In the genomic region with DNA sequence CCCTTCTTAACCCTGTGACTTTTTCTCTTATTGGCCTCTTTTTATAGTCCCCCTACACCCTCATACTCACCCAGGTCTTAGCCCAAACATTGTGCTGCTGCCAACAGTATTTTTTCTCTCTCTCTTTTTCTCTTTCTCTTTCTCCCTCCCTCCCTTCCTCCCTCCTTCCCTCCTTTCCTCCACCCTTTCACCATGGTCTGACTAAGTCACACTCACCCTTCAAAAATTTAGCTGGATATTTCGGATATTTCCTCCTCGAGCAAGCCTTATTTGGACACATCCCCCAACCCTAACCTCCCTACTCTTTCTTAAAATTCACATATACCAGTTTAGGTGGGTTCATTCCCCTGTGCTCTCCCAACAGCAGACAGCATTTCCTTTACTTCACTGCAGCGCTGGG, we compare ENCODE assay signal across 16 cellular contexts.
A peak's percentile ranks its signal among the peaks of the same experiment; 100 is the strongest.
DNase-seq lines count a peak whose midpoint lies in the region; ATAC-seq and TF ChIP-seq lines count a peak whose summit lies in the region.
"Had no signal": no experiment of that assay in that cellular context is flagged by ENCODE, and none has a peak within 500 bp of the region (broad histone marks: within the 10 kb centered on the region; RNA-seq: fewer than 3 reads in every experiment).

No MANE protein-coding gene starts in this region.

- DNase-seq in EH (ENCODE audit: low read depth) (peak; percentile 92), RWPE2 (ENCODE audit: low spot score) (no peak), fibroblast of lung (ENCODE audit: low read depth in 2 of 2) (peak; percentile 81 to 83), SIG-M5 (lab: John Stamatoyannopoulos, UW) (no peak), dermis blood vessel endothelial cell (no peak)
- DNase-seq in central memory CD4-positive, alpha-beta T cell, result no peak
- DNase-seq: KBM-7, midbrain, NCI-H187 treated with DMSO at 0.1 percent for 48 hours, NCI-H524 treated with DMSO at 0.1 percent for 48 hours, pancreas, T-helper 1 cell had no signal

- H3K27me3 ChIP-seq in RWPE2 (ENCODE audit: insufficient read depth, poor library complexity, severe bottlenecking), result no peaks in the 10 kb centered on the region
- no peaks in the 10 kb centered on the region for H3K27me3 ChIP-seq in fibroblast of lung (ENCODE audit: control insufficient read depth, insufficient read depth, low read length)
- no peaks in the 10 kb centered on the region for H3K27me3 ChIP-seq in parathyroid adenoma (ENCODE audit: control insufficient read depth, insufficient read depth, low read length)
- H3K27me3 ChIP-seq: BLaER1 treated with 17β-estradiol and CSF1 and Interleukin-3, amounts not matched to agents 10 nM and 100 nM; gastroesophageal sphincter; pancreas had no signal

- H3K79me2 ChIP-seq in fibroblast of lung (ENCODE audit: control insufficient read depth, insufficient read depth, low read length) (no peaks in the 10 kb centered on the region), parathyroid adenoma (no peaks in the 10 kb centered on the region)

- H3K4me2 ChIP-seq in fibroblast of lung (ENCODE audit: extremely low read depth, insufficient read depth, low read length) (peak overlapping the region; percentile 60), parathyroid adenoma (ENCODE audit: low read length) (no peak overlapping the region)
- H3K4me2 ChIP-seq: BLaER1 treated with 17β-estradiol and CSF1 and Interleukin-3, amounts not matched to agents 10 nM and 100 nM had no signal

- H3K9ac ChIP-seq in fibroblast of lung (ENCODE audit: insufficient read depth, low read length), result peak overlapping the region; percentile 17
- H3K9ac ChIP-seq in parathyroid adenoma, result no peak overlapping the region
- H3K9ac ChIP-seq: BLaER1 treated with 17β-estradiol and CSF1 and Interleukin-3, amounts not matched to agents 10 nM and 100 nM had no signal

- H2AFZ ChIP-seq in fibroblast of lung (ENCODE audit: low read length) (no peak overlapping the region), parathyroid adenoma (peak overlapping the region; percentile 10)

- H3K36me3 ChIP-seq in RWPE2 (ENCODE audit: low read depth) (no peaks in the 10 kb centered on the region), fibroblast of lung (ENCODE audit: control insufficient read depth, insufficient read depth, low read length) (no peaks in the 10 kb centered on the region), parathyroid adenoma (ENCODE audit: control insufficient read depth, insufficient read depth, low read length) (no peaks in the 10 kb centered on the region)
- H3K36me3 ChIP-seq: BLaER1 treated with 17β-estradiol and CSF1 and Interleukin-3, amounts not matched to agents 10 nM and 100 nM; gastroesophageal sphincter; pancreas had no signal

- peak; percentile 72 for ATAC-seq in RWPE2 (ENCODE audit: low read depth)
- no peak for ATAC-seq in HG02571 (IDR thresholded peaks at IDR 0.05; ENCODE audit: unreplicated experiment)
- ATAC-seq: gastroesophageal sphincter, pancreas had no signal

- H3K4me3 ChIP-seq in RWPE2 (ENCODE audit: severe bottlenecking) (no peak overlapping the region), fibroblast of lung (replicated peaks in 1 of 4; ENCODE audit: control extremely low read depth in 1 of 4, insufficient read depth in 1 of 4, low read depth in 3 of 4, low read length in 4 of 4) (peak overlapping the region in 1 of 4 experiments; percentile 21), parathyroid adenoma (ENCODE audit: low read depth, low read length) (no peak overlapping the region)
- H3K4me3 ChIP-seq: BLaER1 treated with 17β-estradiol and CSF1 and Interleukin-3, amounts not matched to agents 10 nM and 100 nM; gastroesophageal sphincter; pancreas had no signal

- TF ChIP-seq CTCF in RWPE2 (IDR thresholded peaks at IDR 0.05; ENCODE audit: poor library complexity, severe bottlenecking) (no peak), fibroblast of lung (conservative IDR thresholded peaks at IDR 0.05 in 1 of 2, IDR thresholded peaks at IDR 0.05 in 1 of 2; ENCODE audit: low read depth in 1 of 2, low read length in 2 of 2) (no peak), parathyroid adenoma (IDR thresholded peaks at IDR 0.05) (no peak)

- H4K20me1 ChIP-seq in fibroblast of lung (ENCODE audit: control insufficient read depth, extremely low read depth, insufficient read depth, low read length), result no peaks in the 10 kb centered on the region
- H4K20me1 ChIP-seq: BLaER1 treated with 17β-estradiol and CSF1 and Interleukin-3, amounts not matched to agents 10 nM and 100 nM had no signal

- H3K27ac ChIP-seq in RWPE2 (ENCODE audit: poor library complexity, severe bottlenecking), result no peak overlapping the region
- H3K27ac ChIP-seq in fibroblast of lung (ENCODE audit: insufficient read depth, low read length), result peak overlapping the region; percentile 87
- no peak overlapping the region for H3K27ac ChIP-seq in parathyroid adenoma
- H3K27ac ChIP-seq: BLaER1 treated with 17β-estradiol and CSF1 and Interleukin-3, amounts not matched to agents 10 nM and 100 nM; gastroesophageal sphincter; pancreas had no signal

- H3K9me3 ChIP-seq in RWPE2 (ENCODE audit: severe bottlenecking) (no peaks in the 10 kb centered on the region), fibroblast of lung (ENCODE audit: control insufficient read depth, insufficient read depth, low read depth, low read length) (no peaks in the 10 kb centered on the region), parathyroid adenoma (ENCODE audit: control insufficient read depth, low read length) (no peaks in the 10 kb centered on the region)
- H3K9me3 ChIP-seq: gastroesophageal sphincter, pancreas had no signal

- peaks cover 7% of the 10 kb centered on the region for H3K4me1 ChIP-seq in RWPE2 (ENCODE audit: insufficient read depth, poor library complexity, severe bottlenecking)
- H3K4me1 ChIP-seq in fibroblast of lung (ENCODE audit: control insufficient read depth, extremely low read depth, insufficient read depth, low read length), result peaks cover 20% of the 10 kb centered on the region
- peaks cover 23% of the 10 kb centered on the region for H3K4me1 ChIP-seq in parathyroid adenoma
- H3K4me1 ChIP-seq: pancreas had no signal

Comparison
In these comparisons a context has a peak if more than half of its experiments do, and no peak if none do; other contexts are left out.
1. DNase-seq: peak in EH (single experiment) and fibroblast of lung (2 of 2); none in RWPE2 (single experiment), central memory CD4-positive, alpha-beta T cell (single experiment), SIG-M5 (single experiment) and dermis blood vessel endothelial cell (single experiment).